In genomic region chr10:67884313-67884841, GRCh38 we compare ENCODE assay signal across 8 cellular contexts. TPM values are rescaled to one million over a fixed set of nuclear protein-coding genes. Genes with fewer than 3 reads are reported as not detected.
DNase-seq lines count a peak whose midpoint lies in the region; ATAC-seq and TF ChIP-seq lines count a peak whose summit lies in the region.

SIRT1 (plus strand) TSS chr10:67884656; CDS start chr10:67884722, 66 bp downstream.

- no peaks in the 10 kb centered on the region for H3K9me3 ChIP-seq in PC-3 (ENCODE audit: low read length)
- no peaks in the 10 kb centered on the region for H3K9me3 ChIP-seq in mucosa of stomach (ENCODE audit: control insufficient read depth, low read length)

- peaks cover 37% of the 10 kb centered on the region for H3K36me3 Mint-ChIP-seq in activated T-cell treated with anti-CD3 and anti-CD28 coated beads, Interleukin-2, amount 50 U/mL, for 24 hours (ENCODE audit: low read depth)

- H3K4me1 ChIP-seq in PC-3 (ENCODE audit: insufficient read depth, low read length) (peaks cover 16% of the 10 kb centered on the region), mucosa of stomach (ENCODE audit: control insufficient read depth, insufficient read depth, low read length) (peaks cover 6% of the 10 kb centered on the region)

- no peaks in the 10 kb centered on the region for H3K27me3 ChIP-seq in PC-3 (ENCODE audit: low read length)
- no peaks in the 10 kb centered on the region for H3K27me3 ChIP-seq in mucosa of stomach (ENCODE audit: control insufficient read depth, insufficient read depth, low read length)

- H3K27ac Mint-ChIP-seq in activated T-cell treated with anti-CD3 and anti-CD28 coated beads, Interleukin-2, amount 50 U/mL, for 24 hours: peak within 1 kb of the TSS; percentile 94

- H3K9me2 ChIP-seq in PC-3 (replicated peaks; ENCODE audit: low read length): no peaks in the 10 kb centered on the region

- H2AFZ ChIP-seq in PC-3 (ENCODE audit: low read length): peak within 1 kb of the TSS; percentile 78

- H3K9ac ChIP-seq in PC-3 (ENCODE audit: low read length) (peak within 1 kb of the TSS; percentile 75), mucosa of stomach (ENCODE audit: low read length) (peak within 1 kb of the TSS; percentile 88)

- H3K36me3 ChIP-seq in PC-3 (ENCODE audit: low read depth, low read length) (peaks cover 23% of the 10 kb centered on the region), mucosa of stomach (ENCODE audit: control insufficient read depth, insufficient read depth, low read length) (no peaks in the 10 kb centered on the region)

- H3K27ac ChIP-seq in PC-3 (ENCODE audit: low read length): peak within 1 kb of the TSS; percentile 43

- H3K4me2 ChIP-seq in PC-3 (ENCODE audit: low read length): peak within 1 kb of the TSS; percentile 82

- CTCF ChIA-PET in PC-3 (lab: Charles Lee): interaction anchor here (0.7 to 1.1 kb wide), 3 partner anchors 29 to 96 kb away, joined by 3 to 6 read pairs (median 4); no protein-coding TSS in a partner anchor

- no peaks in the 10 kb centered on the region for H3F3A ChIP-seq in PC-3 (ENCODE audit: low read length, unreplicated experiment)

- H3K27me3 Mint-ChIP-seq in activated T-cell treated with anti-CD3 and anti-CD28 coated beads, Interleukin-2, amount 50 U/mL, for 24 hours: no peaks in the 10 kb centered on the region

- DNase-seq in DMS53 treated with DMSO at 0.1 percent for 48 hours (lab: John Stamatoyannopoulos, UW; ENCODE audit: unreplicated experiment) (peak; percentile 90), PC-3 (peak; percentile 99), erythroblast (lab: John Stamatoyannopoulos, UW) (peak; percentile 96 to 98)
- DNase-seq in Jurkat, Clone E6-1 (ENCODE audit: low read depth, low spot score): peak; percentile 86
- DNase-seq in activated T-cell treated with anti-CD3 and anti-CD28 coated beads, Interleukin-2, amount 50 U/mL, for 24 hours: peak; percentile 94
- DNase-seq in stimulated activated CD8-positive, alpha-beta memory T cell treated with anti-CD3 and anti-CD28 coated beads, Interleukin-4, amount 100 ng/mL, for 48 hours: peak; percentile 94

- 0 out of 2 replicates have a peak, but pooled peaks have one; percentile 21 for TF ChIP-seq CTCF in PC-3 (conservative IDR thresholded peaks at IDR 0.05; ENCODE audit: low read depth, low read length)

- ATAC-seq in GM21717 (IDR thresholded peaks at IDR 0.05; ENCODE audit: unreplicated experiment) (peak; percentile 87), PC-3 (peak; percentile 77)

- intact Hi-C loops in PC-3 (cut with micrococcal nuclease): loop anchor here (1.0 to 10.0 kb wide), 8 partner anchors 29 to 450 kb away; partner anchors contain the start of genes CTNNA3, HERC4, HNRNPH3 and PBLD

- H3K4me1 Mint-ChIP-seq in activated T-cell treated with anti-CD3 and anti-CD28 coated beads, Interleukin-2, amount 50 U/mL, for 24 hours (ENCODE audit: low read depth): peaks cover 31% of the 10 kb centered on the region

- H3K79me2 ChIP-seq in PC-3 (ENCODE audit: low read length): peaks cover 45% of the 10 kb centered on the region

- peak; percentile 88 for TF ChIP-seq POLR2A in erythroblast (IDR thresholded peaks at IDR 0.05; ENCODE audit: low read length)

- peak within 1 kb of the TSS; percentile 77 for H3K4me3 ChIP-seq in Jurkat, Clone E6-1 (ENCODE audit: low read length)
- H3K4me3 ChIP-seq in PC-3 (ENCODE audit: low read length) (peak within 1 kb of the TSS; percentile 75), mucosa of stomach (ENCODE audit: low read length) (peak within 1 kb of the TSS; percentile 9)

- no TSS peak for BruUV-seq in PC-3 (replicated peaks; lab: Mats Ljungman, UMichigan)

- peak within 1 kb of the TSS; percentile 94 for H3K4me3 Mint-ChIP-seq in activated T-cell treated with anti-CD3 and anti-CD28 coated beads, Interleukin-2, amount 50 U/mL, for 24 hours

- POLR2A ChIA-PET in PC-3 (lab: Charles Lee; ENCODE audit: unreplicated experiment): interaction anchor here (0.6 to 1.1 kb wide), 6 partner anchors 35 to 448 kb away, joined by 3 to 16 read pairs (median 5); partner anchors contain the start of gene PBLD

- H4K20me1 ChIP-seq in PC-3 (ENCODE audit: low read length): peaks cover 38% of the 10 kb centered on the region

- no peaks in the 10 kb centered on the region for H3K9me3 Mint-ChIP-seq in activated T-cell treated with anti-CD3 and anti-CD28 coated beads, Interleukin-2, amount 50 U/mL, for 24 hours

RNA-seq across cellular contexts. Expression of gene SIRT1, which starts in this region (rescaled TPM):
- polyA plus RNA-seq in Jurkat, Clone E6-1 (2012; ENCODE audit: insufficient read depth, insufficient read length): 13.9 TPM
- total RNA-seq in PC-3 (2014; rRNA removed): 20.4 and 20.8 TPM in 2 replicates

Comparison
In these comparisons a context has a peak if more than half of its experiments do, and no peak if none do; other contexts are left out.
1. Peak in every context shown above with its lines: DNase-seq, ATAC-seq, H3K4me3 ChIP-seq and H3K27ac ChIP-seq.
2. H3K4me3 ChIP-seq: peak in every context shown above with its lines; median percentile 77 in Jurkat, Clone E6-1; 75 in PC-3; 9 in mucosa of stomach.